ENCODE assay signal across 25 cellular contexts in the genomic region with DNA sequence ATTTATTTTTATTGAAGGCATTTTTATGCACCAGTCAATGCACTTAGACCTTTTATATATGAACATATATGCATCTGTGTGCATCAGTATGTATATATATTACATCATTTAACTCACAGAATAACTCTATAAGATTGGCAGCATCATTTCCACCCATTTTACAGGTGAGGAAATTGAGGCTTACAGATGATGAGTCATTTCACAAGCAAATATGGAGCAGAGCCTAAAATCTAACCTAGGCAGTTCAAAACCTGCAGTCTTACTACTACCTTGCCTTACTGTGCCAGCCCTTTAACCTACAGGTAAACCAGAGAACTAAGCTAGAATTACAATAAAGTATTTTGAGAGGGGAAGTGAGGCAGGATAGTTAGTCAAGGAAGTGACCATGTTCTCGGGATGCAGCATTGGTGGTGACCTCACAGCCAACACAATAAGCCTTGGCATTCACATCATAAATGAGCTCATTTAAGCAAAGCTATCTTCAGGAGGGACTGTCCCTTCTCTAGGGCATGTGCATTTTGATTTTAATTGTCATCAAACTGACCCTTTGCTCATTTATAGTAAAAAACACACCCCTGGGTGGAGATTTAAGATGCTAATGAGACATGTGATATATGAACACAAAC.
A peak's percentile ranks its signal among the peaks of the same experiment; 100 is the strongest.
DNase-seq lines count a peak whose midpoint lies in the region; ATAC-seq, FAIRE-seq and TF ChIP-seq lines count a peak whose summit lies in the region.
"Had no signal": no experiment of that assay in that cellular context is flagged by ENCODE, and none has a peak within 500 bp of the region (broad histone marks: within the 10 kb centered on the region; RNA-seq: fewer than 3 reads in every experiment).

No MANE protein-coding gene starts in this region.

- H3K4me2 ChIP-seq in GM23248 (ENCODE audit: unreplicated experiment) = no peak overlapping the region
- peak overlapping the region; percentile 74 for H3K4me2 ChIP-seq in astrocyte (ENCODE audit: low read length)
- H3K4me2 ChIP-seq: A549 had no signal

- FAIRE-seq in astrocyte (lab: Jason Lieb, UNC) = no peak
- FAIRE-seq: A549 had no signal

- H3K27me3 Mint-ChIP-seq in astrocyte (ENCODE audit: low read depth, unreplicated experiment) = no peaks in the 10 kb centered on the region

- no peak for TF ChIP-seq POLR2A in ovary (IDR thresholded peaks at IDR 0.05)

- H3K4me1 ChIP-seq in GM23248 (ENCODE audit: insufficient read depth) (peaks cover 24% of the 10 kb centered on the region), astrocyte (ENCODE audit: insufficient read depth, low read length) (peaks cover 29% of the 10 kb centered on the region), stomach smooth muscle (ENCODE audit: control insufficient read depth, insufficient read depth, low read length) (peaks cover 39% of the 10 kb centered on the region), ovary (ENCODE audit: insufficient read depth) (peaks cover 6% of the 10 kb centered on the region)
- H3K4me1 ChIP-seq: Peyer's patch, right lobe of liver, thyroid gland had no signal

- TF ChIP-seq EP300 in ovary (IDR thresholded peaks at IDR 0.05) = no peak

- no peaks in the 10 kb centered on the region for H3K9me2 ChIP-seq in GM23248 (ENCODE audit: insufficient read depth)

- peaks cover 2% of the 10 kb centered on the region for H3K36me3 Mint-ChIP-seq in astrocyte (ENCODE audit: low read depth, unreplicated experiment)
- H3K36me3 Mint-ChIP-seq: CD4-positive, alpha-beta memory T cell had no signal

- in situ Hi-C loops in GM23248 (cut with MboI) = no loop called here

- H3K27me3 ChIP-seq in GM23248 (replicated peaks; ENCODE audit: insufficient read depth) = no peaks in the 10 kb centered on the region
- no peaks in the 10 kb centered on the region for H3K27me3 ChIP-seq in astrocyte (ENCODE audit: insufficient read depth, low read length)
- H3K27me3 ChIP-seq in stomach smooth muscle (ENCODE audit: control insufficient read depth in 1 of 2, insufficient read depth in 2 of 2, low read length in 2 of 2) = no peaks in the 10 kb centered on the region
- no peaks in the 10 kb centered on the region for H3K27me3 ChIP-seq in ovary
- H3K27me3 ChIP-seq: brain microvascular endothelial cell, Peyer's patch, right lobe of liver, thyroid gland had no signal

- H4K20me1 ChIP-seq in GM23248 (ENCODE audit: insufficient read depth) (no peaks in the 10 kb centered on the region), astrocyte (ENCODE audit: insufficient read depth, low read length) (no peaks in the 10 kb centered on the region)

- intact Hi-C loops in ovary (cut with DNase I) = no loop called here

- TF ChIP-seq CTCF in astrocyte (IDR thresholded peaks at IDR 0.05; ENCODE audit: insufficient read depth, low read depth, low read length) (no peak), ovary (IDR thresholded peaks at IDR 0.05) (no peak)

- no peaks in the 10 kb centered on the region for H3F3A ChIP-seq in GM23248 (ENCODE audit: insufficient read depth)

- H3K27ac ChIP-seq in GM23248 (no peak overlapping the region), astrocyte (ENCODE audit: low read depth, low read length) (peak overlapping the region; percentile 36), stomach smooth muscle (ENCODE audit: low read length) (peak overlapping the region; percentile 90), ovary (no peak overlapping the region)
- H3K27ac ChIP-seq: A549, brain microvascular endothelial cell, epithelial cell of prostate, right lobe of liver, thyroid gland had no signal

- H3K9ac ChIP-seq in GM23248 (no peak overlapping the region), astrocyte (ENCODE audit: low read length) (no peak overlapping the region), stomach smooth muscle (ENCODE audit: low read length in 2 of 2) (no peak overlapping the region)

- 30 to 32% methylated on average over 1 of the region's 1 CpG for WGBS in GM23248 (ENCODE audit: low coverage in 1 of 2, low lambda C conversion rate in 2 of 2, missing lambda C conversion rate in 2 of 2), 2 experiments
- WGBS in ovary, 3 donors = 67 to 76% (median 76%) methylated on average over 1 of the region's 1 CpG

- H3K36me3 ChIP-seq in GM23248 (ENCODE audit: low read depth) (no peaks in the 10 kb centered on the region), astrocyte (ENCODE audit: insufficient read depth, low read length) (no peaks in the 10 kb centered on the region), stomach smooth muscle (ENCODE audit: control insufficient read depth in 2 of 2, insufficient read depth in 2 of 2, low read length in 2 of 2) (no peaks in the 10 kb centered on the region), ovary (no peaks in the 10 kb centered on the region)
- H3K36me3 ChIP-seq: brain microvascular endothelial cell, Peyer's patch, right lobe of liver, thyroid gland had no signal

- ATAC-seq in HG03571 (IDR thresholded peaks at IDR 0.05; ENCODE audit: unreplicated experiment) = no peak
- ATAC-seq: A549; activated T-cell treated with anti-CD3 and anti-CD28 coated beads, Interleukin-2, amount 50 U/mL, for 4 hours; left colon; right lobe of liver had no signal

- H3K9me3 Mint-ChIP-seq in astrocyte (ENCODE audit: unreplicated experiment) = no peaks in the 10 kb centered on the region
- H3K9me3 Mint-ChIP-seq: activated CD4-positive, alpha-beta T cell treated with anti-CD3 and anti-CD28 coated beads, Interleukin-2, amount 10 ng/mL, durations not matched to agents 7 days and 5 days; activated T-cell treated with anti-CD3 and anti-CD28 coated beads, Interleukin-2, amount 50 U/mL, for 4 hours had no signal

- DNase-seq in GM23248 (peak; percentile 31), astrocyte (ENCODE audit: low read depth) (no peak), kidney tubule cell (ENCODE audit: low spot score) (peak; percentile 30), ovary (no peak), AG08395 (ENCODE audit: low spot score) (no peak)
- no peak for DNase-seq in stimulated activated CD4-positive, alpha-beta T cell treated with anti-CD3 and anti-CD28 coated beads, Interleukin-2, amount 100 ng/mL, for 24 hours
- DNase-seq: activated CD4-positive, alpha-beta T cell treated with anti-CD3 and anti-CD28 coated beads, Interleukin-2, amount 10 ng/mL, durations not matched to agents 7 days and 5 days; activated T-cell treated with anti-CD3 and anti-CD28 coated beads, Interleukin-2, amount 50 U/mL, for 4 hours; CD4-positive, alpha-beta memory T cell; KG1; left colon; MM.1S; NCI-H226; Peyer's patch; right lobe of liver; SHP77 treated with DMSO at 0.1 percent for 48 hours; stimulated activated naive CD4-positive, alpha-beta T cell treated with Interleukin-2 at 50 U/mL for 16 hours; T-helper 9 cell; thyroid gland had no signal

- no peak overlapping the region for H3K4me3 ChIP-seq in GM23248
- no peak overlapping the region for H3K4me3 ChIP-seq in astrocyte (ENCODE audit: insufficient read depth, low read depth, low read length)
- H3K4me3 ChIP-seq in stomach smooth muscle (ENCODE audit: low read length in 2 of 2) = no peak overlapping the region
- no peak overlapping the region for H3K4me3 ChIP-seq in ovary
- H3K4me3 ChIP-seq: A549, Peyer's patch, right lobe of liver, thyroid gland had no signal

- H3K79me2 ChIP-seq in GM23248 (ENCODE audit: insufficient read depth) = no peaks in the 10 kb centered on the region
- no peaks in the 10 kb centered on the region for H3K79me2 ChIP-seq in astrocyte (ENCODE audit: insufficient read depth, low read length)

- H2AFZ ChIP-seq in GM23248 (no peak overlapping the region), astrocyte (ENCODE audit: low read depth, low read length) (no peak overlapping the region)

- no peak overlapping the region for H3K27ac Mint-ChIP-seq in astrocyte (ENCODE audit: unreplicated experiment)
- H3K27ac Mint-ChIP-seq: activated CD4-positive, alpha-beta T cell treated with anti-CD3 and anti-CD28 coated beads, Interleukin-2, amount 10 ng/mL, durations not matched to agents 7 days and 5 days; CD4-positive, alpha-beta memory T cell; progenitor cell of endocrine pancreas had no signal

- H3K4me3 Mint-ChIP-seq in astrocyte (ENCODE audit: unreplicated experiment) = no peak overlapping the region
- H3K4me3 Mint-ChIP-seq: activated CD4-positive, alpha-beta T cell treated with anti-CD3 and anti-CD28 coated beads, Interleukin-2, amount 10 ng/mL, durations not matched to agents 7 days and 5 days; activated T-cell treated with anti-CD3 and anti-CD28 coated beads, Interleukin-2, amount 50 U/mL, for 4 hours; CD4-positive, alpha-beta memory T cell had no signal

- H3K9me3 ChIP-seq in GM23248 (ENCODE audit: low read depth) = no peaks in the 10 kb centered on the region
- no peaks in the 10 kb centered on the region for H3K9me3 ChIP-seq in astrocyte (ENCODE audit: insufficient read depth, low read depth, low read length)
- no peaks in the 10 kb centered on the region for H3K9me3 ChIP-seq in stomach smooth muscle (ENCODE audit: control insufficient read depth in 2 of 2, low read length in 2 of 2)
- H3K9me3 ChIP-seq in ovary = no peaks in the 10 kb centered on the region
- H3K9me3 ChIP-seq: A549, Peyer's patch, right lobe of liver, thyroid gland had no signal

- peaks cover 37% of the 10 kb centered on the region for H3K4me1 Mint-ChIP-seq in astrocyte (ENCODE audit: low read depth, unreplicated experiment)
- H3K4me1 Mint-ChIP-seq: activated CD4-positive, alpha-beta T cell treated with anti-CD3 and anti-CD28 coated beads, Interleukin-2, amount 10 ng/mL, durations not matched to agents 7 days and 5 days; CD4-positive, alpha-beta memory T cell had no signal

Comparison
In these comparisons a context has a peak if more than half of its experiments do, and no peak if none do; other contexts are left out.
1. DNase-seq: peak in GM23248 (single experiment) and kidney tubule cell (single experiment); none in astrocyte (single experiment), stimulated activated CD4-positive, alpha-beta T cell treated with anti-CD3 and anti-CD28 coated beads, Interleukin-2, amount 100 ng/mL, for 24 hours (0 of 2), ovary (0 of 5) and AG08395 (single experiment).
2. H3K27ac ChIP-seq: peak in astrocyte (single experiment) and stomach smooth muscle (single experiment); none in GM23248 (single experiment) and ovary (0 of 2).